ENCODE assay signal across 23 cellular contexts in the genomic region with DNA sequence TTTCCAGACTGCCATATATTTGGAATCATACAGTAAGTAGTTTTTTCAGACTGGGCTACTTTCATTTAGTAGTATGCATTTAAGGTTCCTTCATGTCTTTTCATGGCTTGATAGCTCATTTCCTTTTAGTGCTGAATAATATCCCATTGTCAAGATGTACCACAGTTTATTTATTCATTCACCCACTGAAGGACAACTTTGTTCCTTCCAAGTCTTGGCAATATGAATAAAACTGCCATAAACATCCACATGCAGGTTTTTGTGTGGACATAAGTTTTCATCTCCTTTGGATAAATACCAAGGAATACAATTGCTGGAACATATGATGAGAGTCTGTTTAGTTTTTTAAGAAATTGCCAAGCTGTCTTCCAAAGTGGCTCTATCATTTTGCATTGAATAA.
"Had no signal": no experiment of that assay in that cellular context is flagged by ENCODE, and none has a peak within 500 bp of the region (broad histone marks: within the 10 kb centered on the region; RNA-seq: fewer than 3 reads in every experiment).

No MANE protein-coding gene starts in this region.

- H3K27me3 ChIP-seq: neural progenitor cell, ovary, right lobe of liver, sigmoid colon, stomach, thyroid gland, tibial nerve, upper lobe of left lung, vagina had no signal

- H3K27ac ChIP-seq: neural progenitor cell, ovary, parathyroid adenoma, psoas muscle, right lobe of liver, sigmoid colon, stomach, thoracic aorta, thyroid gland, tibial nerve, upper lobe of left lung, vagina had no signal

- H3K4me3 ChIP-seq: neural progenitor cell, ovary, psoas muscle, right lobe of liver, sigmoid colon, stomach, thoracic aorta, thyroid gland, tibial nerve, upper lobe of left lung, vagina had no signal

- H3K9me3 ChIP-seq: ovary, right lobe of liver, sigmoid colon, thoracic aorta, thyroid gland, upper lobe of left lung, vagina had no signal

- H3K4me1 ChIP-seq: neural progenitor cell, parathyroid adenoma, psoas muscle, right lobe of liver, stomach, thyroid gland, tibial nerve, upper lobe of left lung, vagina had no signal

- H3K36me3 ChIP-seq: neural progenitor cell, ovary, right lobe of liver, sigmoid colon, stomach, thoracic aorta, thyroid gland, tibial nerve, upper lobe of left lung, vagina had no signal

- DNase-seq: natural killer cell; occipital lobe; ovary; posterior cingulate gyrus; psoas muscle; right lobe of liver; sigmoid colon; small intestine; stimulated activated CD4-positive, alpha-beta T cell treated with anti-CD3 and anti-CD28 coated beads, Interleukin-15, amount 100 ng/mL, for 24 hours; stimulated activated CD4-positive, alpha-beta T cell treated with anti-CD3 and anti-CD28 coated beads, Interleukin-2, amount 100 ng/mL, for 24 hours; stimulated activated CD4-positive, alpha-beta T cell treated with anti-CD3 and anti-CD28 coated beads, Interleukin-2, amount 100 ng/mL, for 48 hours; stimulated activated CD4-positive, alpha-beta T cell treated with anti-CD3 and anti-CD28 coated beads, Interleukin-4, amount 100 ng/mL, for 24 hours; stimulated activated naive B cell treated with anti-CD40 and anti-IgM and Interleukin-4, amounts not matched to agents 10 μg/mL and 1 μg/mL and 100 μg/mL, for 72 hours; stimulated activated naive CD4-positive, alpha-beta T cell treated with Interleukin-2 at 50 U/mL for 16 hours; stomach; thyroid gland; trophoblast cell; upper lobe of left lung had no signal
